In the genomic region with DNA sequence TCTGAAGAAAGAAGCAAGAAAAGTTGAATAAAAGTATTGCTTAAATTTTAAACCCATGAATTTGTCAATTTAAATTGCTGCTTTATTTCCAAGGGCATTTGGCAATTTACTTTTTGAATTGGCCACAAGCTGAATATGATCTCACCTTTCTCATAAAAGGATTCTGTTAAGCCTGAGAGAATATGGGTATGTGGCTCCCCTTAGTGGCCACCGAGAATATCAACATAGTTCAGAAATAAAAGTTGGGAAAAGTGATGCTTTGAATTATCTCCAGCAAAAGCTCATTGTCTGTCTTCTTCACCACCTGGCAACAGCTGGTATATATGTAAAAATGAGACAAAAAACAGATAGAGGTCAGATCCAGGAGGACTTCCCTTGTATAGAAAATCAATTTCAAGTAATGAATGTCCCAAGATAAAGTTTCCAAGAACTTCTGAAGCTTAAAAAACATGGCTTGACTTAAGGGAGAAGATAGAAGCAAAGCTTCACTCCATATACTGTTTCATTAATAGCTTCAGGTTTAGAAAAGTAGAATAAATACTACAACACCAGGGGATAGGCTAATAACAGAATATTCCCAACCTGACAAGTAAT, we compare ENCODE assay signal across 8 cellular contexts.
DNase-seq lines count a peak whose midpoint lies in the region; ATAC-seq and TF ChIP-seq lines count a peak whose summit lies in the region.

No MANE protein-coding gene starts in this region.

- no peaks in the 10 kb centered on the region for H3K4me1 ChIP-seq in ascending aorta

- no peaks in the 10 kb centered on the region for H3K36me3 ChIP-seq in ascending aorta

- no peak overlapping the region for H3K4me3 ChIP-seq in ascending aorta

- H3K9me3 ChIP-seq in ascending aorta, result no peaks in the 10 kb centered on the region

- CTCF ChIA-PET in activated CD8-positive, alpha-beta memory T cell treated with anti-CD3 and anti-CD28 coated beads, Interleukin-2, amount 10 ng/mL, durations not matched to agents 7 days and 5 days (lab: Charles Lee), result interaction anchor here (1.0 to 1.1 kb wide), 2 partner anchors 8 to 213 kb away, joined by 4 read pairs; no protein-coding TSS in a partner anchor

- peak; percentile 36 for ATAC-seq in activated CD8-positive, alpha-beta memory T cell treated with anti-CD3 and anti-CD28 coated beads, Interleukin-2, amount 10 ng/mL, durations not matched to agents 7 days and 5 days
- ATAC-seq in GM21717 (IDR thresholded peaks at IDR 0.05; ENCODE audit: unreplicated experiment), result no peak

- no peaks in the 10 kb centered on the region for H3K27me3 Mint-ChIP-seq in activated CD8-positive, alpha-beta memory T cell treated with anti-CD3 and anti-CD28 coated beads, Interleukin-2, amount 10 ng/mL, durations not matched to agents 7 days and 5 days

- no peaks in the 10 kb centered on the region for H3K9me3 Mint-ChIP-seq in activated CD8-positive, alpha-beta memory T cell treated with anti-CD3 and anti-CD28 coated beads, Interleukin-2, amount 10 ng/mL, durations not matched to agents 7 days and 5 days (ENCODE audit: low read depth)

- H3K4me1 Mint-ChIP-seq in activated CD8-positive, alpha-beta memory T cell treated with anti-CD3 and anti-CD28 coated beads, Interleukin-2, amount 10 ng/mL, durations not matched to agents 7 days and 5 days, result no peaks in the 10 kb centered on the region

- intact Hi-C loops in ascending aorta (cut with DNase I), result no loop called here

- no peaks in the 10 kb centered on the region for H3K27me3 ChIP-seq in ascending aorta

- no peak overlapping the region for H3K4me3 Mint-ChIP-seq in activated CD8-positive, alpha-beta memory T cell treated with anti-CD3 and anti-CD28 coated beads, Interleukin-2, amount 10 ng/mL, durations not matched to agents 7 days and 5 days

- H3K27ac ChIP-seq in ascending aorta, result no peak overlapping the region

- H3K27ac Mint-ChIP-seq in activated CD8-positive, alpha-beta memory T cell treated with anti-CD3 and anti-CD28 coated beads, Interleukin-2, amount 10 ng/mL, durations not matched to agents 7 days and 5 days, result no peak overlapping the region

- peak in 2 of 3 experiments; percentile 11 to 43 for TF ChIP-seq CTCF in ascending aorta (IDR thresholded peaks at IDR 0.05)

- no peaks in the 10 kb centered on the region for H3K36me3 Mint-ChIP-seq in activated CD8-positive, alpha-beta memory T cell treated with anti-CD3 and anti-CD28 coated beads, Interleukin-2, amount 10 ng/mL, durations not matched to agents 7 days and 5 days

- DNase-seq in activated CD8-positive, alpha-beta memory T cell treated with anti-CD3 and anti-CD28 coated beads, Interleukin-2, amount 10 ng/mL, durations not matched to agents 7 days and 5 days, result no peak
- DNase-seq in activated CD8-positive, alpha-beta memory T cell treated with anti-CD3 and anti-CD28 coated beads, Interleukin-2, amount 50 U/mL, for 48 hours, result no peak
- peak; percentile 4 for DNase-seq in HCEC 1CT
- peak; percentile 31 for DNase-seq in NCI-H1048 (lab: John Stamatoyannopoulos, UW)
- DNase-seq in ascending aorta (ENCODE audit: low spot score in 2 of 2), result no peak
- DNase-seq in kidney tubule cell (ENCODE audit: low spot score), result peak; percentile 42
- DNase-seq in UCSD-AML1 (lab: John Stamatoyannopoulos, UW; ENCODE audit: unreplicated experiment), result no peak

Comparison
In these comparisons a context has a peak if more than half of its experiments do, and no peak if none do; other contexts are left out.
1. DNase-seq: peak in HCEC 1CT (single experiment), NCI-H1048 (single experiment) and kidney tubule cell (single experiment); none in activated CD8-positive, alpha-beta memory T cell treated with anti-CD3 and anti-CD28 coated beads, Interleukin-2, amount 10 ng/mL, durations not matched to agents 7 days and 5 days (single experiment), activated CD8-positive, alpha-beta memory T cell treated with anti-CD3 and anti-CD28 coated beads, Interleukin-2, amount 50 U/mL, for 48 hours (single experiment), ascending aorta (0 of 2) and UCSD-AML1 (single experiment).